In the genomic region with DNA sequence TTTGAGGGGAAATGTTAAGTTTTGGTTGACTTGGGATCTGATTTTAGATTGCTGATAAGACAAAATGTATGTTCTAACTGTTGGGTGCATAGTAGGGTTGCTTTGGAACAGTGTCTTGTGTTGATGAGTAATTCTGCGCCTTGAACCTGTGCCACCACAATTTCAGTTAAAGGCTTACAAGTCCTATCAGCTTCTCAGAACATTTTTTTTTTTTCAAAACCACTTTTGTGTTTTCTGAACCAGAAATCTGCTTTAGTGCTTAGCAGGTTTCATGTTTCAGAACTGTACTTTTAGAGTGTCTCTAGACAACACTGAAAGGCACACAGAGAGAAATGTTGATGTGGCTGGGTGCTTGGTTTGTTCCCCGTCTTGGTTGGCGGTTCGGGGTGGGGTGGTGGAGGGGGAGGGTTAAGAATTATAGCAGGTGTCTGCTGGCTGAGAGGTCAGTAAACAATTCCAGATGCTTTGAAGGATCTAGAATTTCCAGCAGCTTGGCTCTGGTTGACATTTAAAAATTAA, we compare ENCODE assay signal across 8 cellular contexts.
DNase-seq lines count a peak whose midpoint lies in the region; ATAC-seq lines count a peak whose summit lies in the region.

No MANE protein-coding gene starts in this region.

- DNase-seq in DMS79 (lab: John Stamatoyannopoulos, UW) (peak; percentile 75), NOMO-1 treated with dmso at 0.1 percent for 144 hours (lab: John Stamatoyannopoulos, UW; ENCODE audit: unreplicated experiment) (no peak), hepatic stellate cell (ENCODE audit: low spot score) (no peak), mesenteric fat pad (ENCODE audit: low spot score) (no peak)
- peak; percentile 50 to 61 for DNase-seq in activated T-cell treated with anti-CD3 and anti-CD28 coated beads, Interleukin-2, amount 50 U/mL, for 48 hours
- DNase-seq in stimulated activated naive CD8-positive, alpha-beta T cell treated with anti-CD3 and anti-CD28 coated beads, Interleukin-15, Interleukin-2, amounts not matched to agents 100 U/mL and 50 U/mL, for 24 hours, result peak; percentile 27

- ATAC-seq in GM21423 (IDR thresholded peaks at IDR 0.05; ENCODE audit: unreplicated experiment), result peak; percentile 88
- peak; percentile 82 for ATAC-seq in HG03571 (IDR thresholded peaks at IDR 0.05; ENCODE audit: unreplicated experiment)
- ATAC-seq in stimulated activated naive CD8-positive, alpha-beta T cell treated with anti-CD3 and anti-CD28 coated beads, Interleukin-15, Interleukin-2, amounts not matched to agents 100 U/mL and 50 U/mL, for 24 hours, result peak; percentile 79

Comparison
In these comparisons a context has a peak if more than half of its experiments do, and no peak if none do; other contexts are left out.
1. DNase-seq: peak in DMS79 (single experiment), activated T-cell treated with anti-CD3 and anti-CD28 coated beads, Interleukin-2, amount 50 U/mL, for 48 hours (2 of 2) and stimulated activated naive CD8-positive, alpha-beta T cell treated with anti-CD3 and anti-CD28 coated beads, Interleukin-15, Interleukin-2, amounts not matched to agents 100 U/mL and 50 U/mL, for 24 hours (single experiment); none in NOMO-1 treated with dmso at 0.1 percent for 144 hours (single experiment), hepatic stellate cell (single experiment) and mesenteric fat pad (single experiment).
2. Peak in every context shown above with its lines, with median percentiles within 50 percentile points of each other: ATAC-seq.